In the genomic region with DNA sequence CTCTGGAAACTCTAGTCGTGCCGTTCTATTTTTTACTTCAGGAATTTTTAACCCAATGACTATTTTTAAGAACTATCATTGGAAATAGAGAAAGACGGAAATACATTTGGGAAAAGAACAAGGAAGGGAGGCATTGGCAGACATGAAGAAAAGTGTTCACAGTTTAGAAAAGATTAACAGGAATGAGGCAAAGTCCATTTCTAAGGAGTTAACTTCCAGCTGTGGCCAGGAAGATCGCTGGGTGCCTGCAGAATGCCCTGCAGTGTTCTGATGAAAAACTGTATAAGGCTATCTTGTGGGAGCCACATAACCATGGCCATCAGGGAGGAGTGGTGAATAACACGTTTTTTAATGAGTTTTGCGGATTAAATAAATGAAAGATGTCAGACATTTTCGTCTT, we compare ENCODE assay signal across 1 cellular context.
TF ChIP-seq lines count a peak whose summit lies in the region.

No MANE protein-coding gene starts in this region.

TF ChIP-seq in H1, 55 proteins besides CTCF, POLR2A, EP300 and RAD21 (continued from another document):
- TF ChIP-seq, protein P1, sequence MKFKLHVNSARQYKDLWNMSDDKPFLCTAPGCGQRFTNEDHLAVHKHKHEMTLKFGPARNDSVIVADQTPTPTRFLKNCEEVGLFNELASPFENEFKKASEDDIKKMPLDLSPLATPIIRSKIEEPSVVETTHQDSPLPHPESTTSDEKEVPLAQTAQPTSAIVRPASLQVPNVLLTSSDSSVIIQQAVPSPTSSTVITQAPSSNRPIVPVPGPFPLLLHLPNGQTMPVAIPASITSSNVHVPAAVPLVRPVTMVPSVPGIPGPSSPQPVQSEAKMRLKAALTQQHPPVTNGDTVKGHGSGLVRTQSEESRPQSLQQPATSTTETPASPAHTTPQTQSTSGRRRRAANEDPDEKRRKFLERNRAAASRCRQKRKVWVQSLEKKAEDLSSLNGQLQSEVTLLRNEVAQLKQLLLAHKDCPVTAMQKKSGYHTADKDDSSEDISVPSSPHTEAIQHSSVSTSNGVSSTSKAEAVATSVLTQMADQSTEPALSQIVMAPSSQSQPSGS (IDR thresholded peaks at IDR 0.05; ENCODE audit: low read length), result no peak
- no peak for TF ChIP-seq EZH2 (IDR thresholded peaks at IDR 0.05; ENCODE audit: low read depth, low read length, severe bottlenecking)
- no peak for TF ChIP-seq HDAC2 (IDR thresholded peaks at IDR 0.05; ENCODE audit: borderline replicate concordance in 1 of 2, low read depth in 2 of 2, low read length in 2 of 2)
- TF ChIP-seq TEAD4 (IDR thresholded peaks at IDR 0.05; ENCODE audit: low read depth, low read length), result no peak
- TF ChIP-seq BRCA1 (IDR thresholded peaks at IDR 0.05; ENCODE audit: low read depth, low read length), result no peak
- no peak for TF ChIP-seq CREB1 (IDR thresholded peaks at IDR 0.05)
- no peak for TF ChIP-seq CHD2 (IDR thresholded peaks at IDR 0.05; ENCODE audit: low read length)
- TF ChIP-seq TAF1 (IDR thresholded peaks at IDR 0.05; ENCODE audit: low read depth, low read length), result no peak
- TF ChIP-seq ASH2L (IDR thresholded peaks at IDR 0.05; ENCODE audit: low read length), result no peak
- TF ChIP-seq GTF2F1 (IDR thresholded peaks at IDR 0.05; ENCODE audit: borderline replicate concordance, low read depth, low read length), result no peak
TF ChIP-seq in H1: peak in this region for 0.
